Comparison of ENCODE assay signal across 1 cellular context in the genomic region with DNA sequence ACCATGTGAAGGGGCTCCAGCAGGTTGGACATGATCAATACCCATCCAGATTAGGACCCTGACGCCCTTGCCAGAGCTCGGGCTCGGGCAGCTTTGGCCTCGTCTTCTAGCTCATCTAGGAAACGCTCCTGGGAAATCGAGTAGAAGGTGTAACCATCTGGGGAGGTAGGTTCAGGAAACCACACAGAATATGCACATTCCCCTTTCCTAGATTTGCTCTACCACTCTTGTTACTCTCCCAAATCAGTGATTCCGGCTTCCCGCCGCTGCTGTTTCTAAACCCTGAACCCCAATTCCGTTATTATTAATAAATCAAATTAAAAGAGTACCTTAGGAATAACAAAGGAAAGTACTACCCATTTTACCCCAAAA.
TF ChIP-seq lines count a peak whose summit lies in the region.

No MANE protein-coding gene starts in this region.

TF ChIP-seq in liver, 16 proteins besides CTCF, POLR2A, EP300 and RAD21 (continued from another document):
- TF ChIP-seq, protein P1, sequence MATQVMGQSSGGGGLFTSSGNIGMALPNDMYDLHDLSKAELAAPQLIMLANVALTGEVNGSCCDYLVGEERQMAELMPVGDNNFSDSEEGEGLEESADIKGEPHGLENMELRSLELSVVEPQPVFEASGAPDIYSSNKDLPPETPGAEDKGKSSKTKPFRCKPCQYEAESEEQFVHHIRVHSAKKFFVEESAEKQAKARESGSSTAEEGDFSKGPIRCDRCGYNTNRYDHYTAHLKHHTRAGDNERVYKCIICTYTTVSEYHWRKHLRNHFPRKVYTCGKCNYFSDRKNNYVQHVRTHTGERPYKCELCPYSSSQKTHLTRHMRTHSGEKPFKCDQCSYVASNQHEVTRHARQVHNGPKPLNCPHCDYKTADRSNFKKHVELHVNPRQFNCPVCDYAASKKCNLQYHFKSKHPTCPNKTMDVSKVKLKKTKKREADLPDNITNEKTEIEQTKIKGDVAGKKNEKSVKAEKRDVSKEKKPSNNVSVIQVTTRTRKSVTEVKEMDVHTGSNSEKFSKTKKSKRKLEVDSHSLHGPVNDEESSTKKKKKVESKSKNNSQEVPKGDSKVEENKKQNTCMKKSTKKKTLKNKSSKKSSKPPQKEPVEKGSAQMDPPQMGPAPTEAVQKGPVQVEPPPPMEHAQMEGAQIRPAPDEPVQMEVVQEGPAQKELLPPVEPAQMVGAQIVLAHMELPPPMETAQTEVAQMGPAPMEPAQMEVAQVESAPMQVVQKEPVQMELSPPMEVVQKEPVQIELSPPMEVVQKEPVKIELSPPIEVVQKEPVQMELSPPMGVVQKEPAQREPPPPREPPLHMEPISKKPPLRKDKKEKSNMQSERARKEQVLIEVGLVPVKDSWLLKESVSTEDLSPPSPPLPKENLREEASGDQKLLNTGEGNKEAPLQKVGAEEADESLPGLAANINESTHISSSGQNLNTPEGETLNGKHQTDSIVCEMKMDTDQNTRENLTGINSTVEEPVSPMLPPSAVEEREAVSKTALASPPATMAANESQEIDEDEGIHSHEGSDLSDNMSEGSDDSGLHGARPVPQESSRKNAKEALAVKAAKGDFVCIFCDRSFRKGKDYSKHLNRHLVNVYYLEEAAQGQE (IDR thresholded peaks at IDR 0.05) = no peak
- TF ChIP-seq, protein P2, sequence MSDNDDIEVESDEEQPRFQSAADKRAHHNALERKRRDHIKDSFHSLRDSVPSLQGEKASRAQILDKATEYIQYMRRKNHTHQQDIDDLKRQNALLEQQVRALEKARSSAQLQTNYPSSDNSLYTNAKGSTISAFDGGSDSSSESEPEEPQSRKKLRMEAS (IDR thresholded peaks at IDR 0.05) = no peak
- no peak for TF ChIP-seq FOXA1 (IDR thresholded peaks at IDR 0.05)
- no peak for TF ChIP-seq HNF4G (IDR thresholded peaks at IDR 0.05)
